ENCODE assay signal across 8 cellular contexts in genomic region chr19:14206737-14207725, GRCh38. TPM values are rescaled to one million over a fixed set of nuclear protein-coding genes. Genes with fewer than 3 reads are reported as not detected.
DNase-seq lines count a peak whose midpoint lies in the region; TF ChIP-seq lines count a peak whose summit lies in the region.
"Not testable (repeated sequence)": the region's sequence is repeated elsewhere in the genome, so short reads cannot be mapped to it uniquely, and the experiment has no call there.

No MANE protein-coding gene starts in this region.

- peak in 1 of 2 donors; percentile 49 for TF ChIP-seq POLR2A in thyroid gland (IDR thresholded peaks at IDR 0.05)

- H3K9me3 ChIP-seq in colonic mucosa, thyroid gland: not testable (repeated sequence)

- peak; percentile 96 for DNase-seq in EH (ENCODE audit: low read depth)
- DNase-seq in Kasumi-1 (lab: John Stamatoyannopoulos, UW), result peak; percentile 90 to 91
- peak; percentile 99 for DNase-seq in OCI-M1 (lab: John Stamatoyannopoulos, UW)
- DNase-seq in activated CD8-positive, alpha-beta memory T cell treated with anti-CD3 and anti-CD28 coated beads for 24 hours, result peak; percentile 96
- peak; percentile 94 for DNase-seq in colonic mucosa
- peak; percentile 81 for DNase-seq in iPS-NIHi11 (ENCODE audit: low spot score)
- DNase-seq in thyroid gland, result peak; percentile 92 to 94

- H3K36me3 ChIP-seq in colonic mucosa; rectal smooth muscle tissue (ENCODE audit: control insufficient read depth, insufficient read depth, low read length); thyroid gland: not testable (repeated sequence)

- H3K27ac ChIP-seq in colonic mucosa, result peak overlapping the region; percentile 63
- peak overlapping the region; percentile 55 for H3K27ac ChIP-seq in rectal smooth muscle tissue (ENCODE audit: low read depth, low read length)
- H3K27ac ChIP-seq in thyroid gland, result peak overlapping the region; percentile 75 to 86 (median 85)

- H3K27me3 ChIP-seq in colonic mucosa; rectal smooth muscle tissue (ENCODE audit: control insufficient read depth, insufficient read depth, low read length); thyroid gland: not testable (repeated sequence)

- 1% methylated on average over 47 to 49 of the region's 89 CpGs for whole genome bisulfite sequencing in thyroid gland, 2 donors

- not testable (repeated sequence) for H3K4me1 ChIP-seq in colonic mucosa; rectal smooth muscle tissue (ENCODE audit: control insufficient read depth, insufficient read depth, low read length); thyroid gland

- intact Hi-C loops in colonic mucosa (cut with DNase I); thyroid gland (cut with DNase I): not testable (repeated sequence)

- TF ChIP-seq CTCF in colonic mucosa (IDR thresholded peaks at IDR 0.05), result not testable (repeated sequence)
- TF ChIP-seq CTCF in thyroid gland (IDR thresholded peaks at IDR 0.05), result peak in 2 of 6 experiments; percentile 19 to 32

- peak overlapping the region; percentile 38 for H3K4me3 ChIP-seq in colonic mucosa
- peak overlapping the region; percentile 74 for H3K4me3 ChIP-seq in rectal smooth muscle tissue (ENCODE audit: low read length)
- peak overlapping the region in 2 of 3 donors; percentile 34 to 39 for H3K4me3 ChIP-seq in thyroid gland (replicated peaks in 1 of 3)

- H3K9ac ChIP-seq in colonic mucosa (ENCODE audit: low read depth in 2 of 2, low read length in 2 of 2), result peak overlapping the region; percentile 34 to 48
- H3K9ac ChIP-seq in rectal smooth muscle tissue (ENCODE audit: low read length), result peak overlapping the region; percentile 11

RNA-seq across cellular contexts. Expression of gene ADGRL1, which starts 1.1 kb away (rescaled TPM):
- total RNA-seq in colonic mucosa (10 to 100 TPM; 18.4 to 28.0 TPM), thyroid gland (10 to 100 TPM; 18.5 to 56.3 (median 46.2) TPM)

Comparison
In these comparisons a context has a peak if more than half of its experiments do, and no peak if none do; other contexts are left out.
1. Peak in every context shown above with its lines: DNase-seq, H3K4me3 ChIP-seq and H3K27ac ChIP-seq.